Comparison of ENCODE assay signal across 15 cellular contexts in genomic region chr16:72798212-72798611, GRCh38.
A peak's percentile ranks its signal among the peaks of the same experiment; 100 is the strongest.
DNase-seq lines count a peak whose midpoint lies in the region; TF ChIP-seq lines count a peak whose summit lies in the region.
"Had no signal": no experiment of that assay in that cellular context is flagged by ENCODE, and none has a peak within 500 bp of the region (broad histone marks: within the 10 kb centered on the region; RNA-seq: fewer than 3 reads in every experiment).

No MANE protein-coding gene starts in this region.

- no peak overlapping the region for H3K4me3 ChIP-seq in left ventricle myocardium inferior
- no peak overlapping the region for H3K4me3 ChIP-seq in right atrium auricular region
- H3K4me3 ChIP-seq in muscle layer of colon (ENCODE audit: low read depth in 1 of 2, low read length in 2 of 2) = no peak overlapping the region
- peak overlapping the region in 1 of 2 donors; percentile 35 for H3K4me3 ChIP-seq in stomach smooth muscle (ENCODE audit: low read length in 2 of 2)
- H3K4me3 ChIP-seq: BLaER1 treated with 17β-estradiol and CSF1 and Interleukin-3, amounts not matched to agents 10 nM and 100 nM; GM23248; HAP-1 had no signal

- peaks cover 15% of the 10 kb centered on the region for H3K4me1 ChIP-seq in left ventricle myocardium inferior
- H3K4me1 ChIP-seq in right atrium auricular region = no peaks in the 10 kb centered on the region
- H3K4me1 ChIP-seq in muscle layer of colon (ENCODE audit: insufficient read depth, low read length) = peaks cover 22% of the 10 kb centered on the region
- peaks cover 31% of the 10 kb centered on the region for H3K4me1 ChIP-seq in stomach smooth muscle (ENCODE audit: control insufficient read depth, insufficient read depth, low read length)

- H3K9ac ChIP-seq in muscle layer of colon (ENCODE audit: low read length) (no peak overlapping the region), stomach smooth muscle (ENCODE audit: low read length in 2 of 2) (no peak overlapping the region)
- H3K9ac ChIP-seq: BLaER1 treated with 17β-estradiol and CSF1 and Interleukin-3, amounts not matched to agents 10 nM and 100 nM; GM23248 had no signal

- DNase-seq in left ventricle myocardium inferior (no peak), right atrium auricular region (ENCODE audit: low spot score) (no peak), DMS79 treated with DMSO at 0.1 percent for 48 hours (lab: John Stamatoyannopoulos, UW) (peak; percentile 53), NCI-H1048 (lab: John Stamatoyannopoulos, UW) (no peak)
- no peak for DNase-seq in activated CD4-positive, alpha-beta memory T cell treated with anti-CD3 and anti-CD28 coated beads for 36 hours
- DNase-seq: Calu3; CD8-positive, alpha-beta T cell; DMS53; GDM1; GM23248 had no signal

- H3K27me3 ChIP-seq in left ventricle myocardium inferior (ENCODE audit: low read depth) = no peaks in the 10 kb centered on the region
- no peaks in the 10 kb centered on the region for H3K27me3 ChIP-seq in right atrium auricular region
- no peaks in the 10 kb centered on the region for H3K27me3 ChIP-seq in muscle layer of colon (ENCODE audit: control insufficient read depth in 1 of 2, insufficient read depth in 2 of 2, low read length in 2 of 2)
- no peaks in the 10 kb centered on the region for H3K27me3 ChIP-seq in stomach smooth muscle (ENCODE audit: control insufficient read depth in 1 of 2, insufficient read depth in 2 of 2, low read length in 2 of 2)
- H3K27me3 ChIP-seq: BLaER1 treated with 17β-estradiol and CSF1 and Interleukin-3, amounts not matched to agents 10 nM and 100 nM had no signal

- no peaks in the 10 kb centered on the region for H3K27me3 Mint-ChIP-seq in activated CD4-positive, alpha-beta memory T cell treated with anti-CD3 and anti-CD28 coated beads for 36 hours
- H3K27me3 Mint-ChIP-seq: B cell had no signal

- H3K27ac ChIP-seq in left ventricle myocardium inferior (replicated peaks) = peak overlapping the region; percentile 25
- no peak overlapping the region for H3K27ac ChIP-seq in right atrium auricular region
- peak overlapping the region; percentile 54 for H3K27ac ChIP-seq in muscle layer of colon (ENCODE audit: low read depth, low read length)
- H3K27ac ChIP-seq in stomach smooth muscle (ENCODE audit: low read length) = peak overlapping the region; percentile 90
- H3K27ac ChIP-seq: BLaER1 treated with 17β-estradiol and CSF1 and Interleukin-3, amounts not matched to agents 10 nM and 100 nM; GM23248 had no signal

- no peak overlapping the region for H3K4me3 Mint-ChIP-seq in activated CD4-positive, alpha-beta memory T cell treated with anti-CD3 and anti-CD28 coated beads for 36 hours
- H3K4me3 Mint-ChIP-seq: B cell; CD8-positive, alpha-beta T cell had no signal

- intact Hi-C loops in left ventricle myocardium inferior (cut with micrococcal nuclease) = no loop called here
- intact Hi-C loops in activated CD4-positive, alpha-beta memory T cell treated with anti-CD3 and anti-CD28 coated beads for 36 hours (cut with micrococcal nuclease) = no loop called here

- H3K27ac Mint-ChIP-seq in activated CD4-positive, alpha-beta memory T cell treated with anti-CD3 and anti-CD28 coated beads for 36 hours = no peak overlapping the region
- H3K27ac Mint-ChIP-seq: B cell; CD8-positive, alpha-beta T cell had no signal

- no peaks in the 10 kb centered on the region for H3K4me1 Mint-ChIP-seq in activated CD4-positive, alpha-beta memory T cell treated with anti-CD3 and anti-CD28 coated beads for 36 hours (ENCODE audit: low read depth)
- H3K4me1 Mint-ChIP-seq: B cell had no signal

- peaks cover 75% of the 10 kb centered on the region for H3K36me3 ChIP-seq in left ventricle myocardium inferior
- H3K36me3 ChIP-seq in right atrium auricular region = peaks cover 65% of the 10 kb centered on the region
- H3K36me3 ChIP-seq in muscle layer of colon (ENCODE audit: insufficient read depth, low read length) = peaks cover 42% of the 10 kb centered on the region
- peaks cover 7 to 31% of the 10 kb centered on the region in 2 donors for H3K36me3 ChIP-seq in stomach smooth muscle (ENCODE audit: control insufficient read depth in 2 of 2, insufficient read depth in 2 of 2, low read length in 2 of 2)

- no peaks in the 10 kb centered on the region for H3K9me3 Mint-ChIP-seq in activated CD4-positive, alpha-beta memory T cell treated with anti-CD3 and anti-CD28 coated beads for 36 hours
- H3K9me3 Mint-ChIP-seq: CD8-positive, alpha-beta T cell had no signal

- TF ChIP-seq CTCF in left ventricle myocardium inferior (IDR thresholded peaks at IDR 0.05; ENCODE audit: borderline replicate concordance) (no peak), right atrium auricular region (IDR thresholded peaks at IDR 0.05) (no peak)

- H3K9me3 ChIP-seq in left ventricle myocardium inferior (replicated peaks) (no peaks in the 10 kb centered on the region), right atrium auricular region (no peaks in the 10 kb centered on the region), muscle layer of colon (ENCODE audit: low read length) (no peaks in the 10 kb centered on the region), stomach smooth muscle (ENCODE audit: control insufficient read depth in 2 of 2, low read length in 2 of 2) (no peaks in the 10 kb centered on the region)
- H3K9me3 ChIP-seq: HAP-1 had no signal

- POLR2A ChIA-PET in activated CD4-positive, alpha-beta memory T cell treated with anti-CD3 and anti-CD28 coated beads for 36 hours (lab: Charles Lee) = no interaction called here

- CTCF ChIA-PET in activated CD4-positive, alpha-beta memory T cell treated with anti-CD3 and anti-CD28 coated beads for 36 hours (lab: Charles Lee) = interaction anchor here (0.6 kb wide), 1 partner anchor 35 kb away, joined by 4 read pairs; no protein-coding TSS in a partner anchor

- H3K36me3 Mint-ChIP-seq in activated CD4-positive, alpha-beta memory T cell treated with anti-CD3 and anti-CD28 coated beads for 36 hours = no peaks in the 10 kb centered on the region
- H3K36me3 Mint-ChIP-seq: CD8-positive, alpha-beta T cell had no signal

Comparison
In these comparisons a context has a peak if more than half of its experiments do, and no peak if none do; other contexts are left out.
1. H3K27ac ChIP-seq: peak in left ventricle myocardium inferior (single experiment), muscle layer of colon (single experiment) and stomach smooth muscle (single experiment); none in right atrium auricular region (0 of 2).